In genomic region chr14:27371868-27372267, GRCh38 we compare ENCODE assay signal across 11 cellular contexts.
"Had no signal": no experiment of that assay in that cellular context is flagged by ENCODE, and none has a peak within 500 bp of the region (broad histone marks: within the 10 kb centered on the region; RNA-seq: fewer than 3 reads in every experiment).

No MANE protein-coding gene starts in this region.

- H3K9me3 Mint-ChIP-seq: GM23338 had no signal

- H3K4me3 ChIP-seq: GM23248, GM23338, HAP-1 had no signal

- H2AFZ ChIP-seq: GM23248, GM23338 had no signal

- H3K4me1 Mint-ChIP-seq: GM23338, H9 had no signal

- DNase-seq: GM23248, GOT3, H7, H9, HCEC 1CT, HFFc6 had no signal

- H3K9ac ChIP-seq: GM23248 had no signal

- H3K27ac ChIP-seq: GM23248 had no signal

- H3K27ac Mint-ChIP-seq: GM23338, H9, HFFc6 had no signal

- FAIRE-seq: H1, H54 had no signal

- ATAC-seq: GM23338, HCT116 had no signal

- H3K4me2 ChIP-seq: GM23338 had no signal

- H3K4me3 Mint-ChIP-seq: GM23338, H9, HFFc6 had no signal

- H3K36me3 ChIP-seq: HAP-1 had no signal

- H3K4me1 ChIP-seq: HAP-1 had no signal
